In the genomic region with DNA sequence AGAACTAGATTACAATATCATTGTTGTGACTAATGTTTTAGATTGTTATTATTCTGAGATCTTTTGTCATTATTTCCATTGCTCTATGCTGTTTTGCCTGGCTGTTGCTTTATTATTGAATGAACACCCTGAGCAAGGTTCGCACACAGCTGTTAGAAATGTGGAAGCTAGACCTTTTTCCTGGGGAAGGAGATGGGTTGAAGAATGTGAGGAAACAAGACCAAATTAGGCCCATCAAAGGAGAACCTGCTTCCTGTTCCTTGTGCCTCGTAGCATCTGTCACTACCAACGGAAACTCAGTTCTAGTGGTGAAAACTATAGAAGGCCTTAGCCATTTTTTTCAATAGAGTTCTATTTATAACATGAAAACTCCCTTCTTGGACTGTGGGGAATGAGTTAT, we compare ENCODE assay signal across 15 cellular contexts.
DNase-seq lines count a peak whose midpoint lies in the region; ATAC-seq and TF ChIP-seq lines count a peak whose summit lies in the region.
"Had no signal": no experiment of that assay in that cellular context is flagged by ENCODE, and none has a peak within 500 bp of the region (broad histone marks: within the 10 kb centered on the region; RNA-seq: fewer than 3 reads in every experiment).

No MANE protein-coding gene starts in this region.

- no peaks in the 10 kb centered on the region for H3K9me3 Mint-ChIP-seq in activated T-helper 17 cell treated with anti-CD3 and anti-CD28 coated beads, Interleukin-2, amount 50 U/mL, for 72 hours

- H3K4me1 Mint-ChIP-seq in activated T-helper 17 cell treated with anti-CD3 and anti-CD28 coated beads, Interleukin-2, amount 50 U/mL, for 72 hours: no peaks in the 10 kb centered on the region
- H3K4me1 Mint-ChIP-seq: B cell had no signal

- peak overlapping the region; percentile 22 to 82 for H3K27ac ChIP-seq in breast epithelium
- no peak overlapping the region for H3K27ac ChIP-seq in mammary epithelial cell (ENCODE audit: insufficient read depth, low read depth, low read length)
- H3K27ac ChIP-seq in upper lobe of left lung: peak overlapping the region; percentile 45 to 89 (median 69)

- no peak overlapping the region for H3K4me3 ChIP-seq in breast epithelium
- no peak overlapping the region for H3K4me3 ChIP-seq in mammary epithelial cell (replicated peaks in 1 of 3; ENCODE audit: insufficient read depth in 1 of 3, low read depth in 2 of 3, low read length in 3 of 3)
- H3K4me3 ChIP-seq in upper lobe of left lung: no peak overlapping the region
- H3K4me3 ChIP-seq in H7 (ENCODE audit: insufficient read depth, low read depth, low read length): no peak overlapping the region
- H3K4me3 ChIP-seq: HAP-1, skin epidermis had no signal

- H3K9me3 ChIP-seq in breast epithelium (no peaks in the 10 kb centered on the region), mammary epithelial cell (replicated peaks; ENCODE audit: insufficient read depth, low read length) (no peaks in the 10 kb centered on the region), upper lobe of left lung (no peaks in the 10 kb centered on the region)
- H3K9me3 ChIP-seq: HAP-1 had no signal

- H3K27me3 ChIP-seq in breast epithelium (no peaks in the 10 kb centered on the region), mammary epithelial cell (ENCODE audit: insufficient read depth, low read length) (no peaks in the 10 kb centered on the region), upper lobe of left lung (no peaks in the 10 kb centered on the region), H7 (ENCODE audit: control insufficient read depth, insufficient read depth, low read length) (no peaks in the 10 kb centered on the region)

- no peaks in the 10 kb centered on the region for H3K79me2 ChIP-seq in mammary epithelial cell (ENCODE audit: insufficient read depth, low read length)

- no peak overlapping the region for H2AFZ ChIP-seq in mammary epithelial cell (ENCODE audit: low read depth, low read length)

- no peak for DNase-seq in breast epithelium (ENCODE audit: low spot score in 2 of 2)
- no peak for DNase-seq in mammary epithelial cell
- peak; percentile 73 to 77 for DNase-seq in NOMO-1 (lab: John Stamatoyannopoulos, UW; ENCODE audit: unreplicated experiment in 2 of 2)
- no peak for DNase-seq in left ventricle myocardium superior
- no peak for DNase-seq in upper lobe of left lung
- no peak for DNase-seq in H7
- DNase-seq: activated naive CD4-positive, alpha-beta T cell; kidney glomerular epithelial cell; NCI-H774; T-helper 9 cell had no signal

- TF ChIP-seq POLR2A in breast epithelium (IDR thresholded peaks at IDR 0.05) (no peak), upper lobe of left lung (IDR thresholded peaks at IDR 0.05) (no peak)

- TF ChIP-seq EP300 in upper lobe of left lung (IDR thresholded peaks at IDR 0.05): no peak

- H3K4me1 ChIP-seq in breast epithelium (peaks cover 0 to 12% of the 10 kb centered on the region in 2 donors), mammary epithelial cell (ENCODE audit: insufficient read depth, low read length) (peaks cover 8% of the 10 kb centered on the region), upper lobe of left lung (peaks cover 59 to 66% (median 65%) of the 10 kb centered on the region in 4 donors)
- H3K4me1 ChIP-seq: HAP-1 had no signal

- H3K9ac ChIP-seq in mammary epithelial cell (ENCODE audit: insufficient read depth, low read length): no peak overlapping the region

- dilution Hi-C loops in mammary epithelial cell (cut with HindIII; ENCODE audit: low sequenced_read_pairs): loop anchor here (5.0 kb wide), 1 partner anchor 36 kb away; no protein-coding TSS in a partner anchor

- ATAC-seq in left ventricle myocardium superior: peak; percentile 17
- ATAC-seq in upper lobe of left lung (ENCODE audit: low FRiP score in 2 of 2): peak in 1 of 2 donors; percentile 55
- ATAC-seq in activated T-helper 17 cell treated with anti-CD3 and anti-CD28 coated beads, Interleukin-2, amount 50 U/mL, for 72 hours (replicated peaks): no peak
- ATAC-seq in HG02571 (IDR thresholded peaks at IDR 0.05; ENCODE audit: unreplicated experiment): no peak

- H3K27ac Mint-ChIP-seq in activated T-helper 17 cell treated with anti-CD3 and anti-CD28 coated beads, Interleukin-2, amount 50 U/mL, for 72 hours: no peak overlapping the region
- H3K27ac Mint-ChIP-seq: B cell had no signal

- WGBS in mammary epithelial cell (ENCODE audit: low coverage, missing lambda C conversion rate): 89% methylated on average over 3 of the region's 3 CpGs
- WGBS in upper lobe of left lung, 2 donors: 28 to 38% methylated on average over 3 of the region's 3 CpGs

- H3K4me3 Mint-ChIP-seq in activated T-helper 17 cell treated with anti-CD3 and anti-CD28 coated beads, Interleukin-2, amount 50 U/mL, for 72 hours: no peak overlapping the region
- H3K4me3 Mint-ChIP-seq: B cell had no signal

- no peaks in the 10 kb centered on the region for H4K20me1 ChIP-seq in mammary epithelial cell (ENCODE audit: insufficient read depth, low read length)

- TF ChIP-seq CTCF in breast epithelium (IDR thresholded peaks at IDR 0.05): no peak
- TF ChIP-seq CTCF in mammary epithelial cell (conservative IDR thresholded peaks at IDR 0.05 in 1 of 2, IDR thresholded peaks at IDR 0.05 in 1 of 2; ENCODE audit: extremely low read depth in 1 of 2, insufficient read depth in 1 of 2, low read depth in 1 of 2, low read length in 2 of 2): no peak
- no peak for TF ChIP-seq CTCF in upper lobe of left lung (IDR thresholded peaks at IDR 0.05)

- no TSS peak for BruUV-seq in mammary epithelial cell (replicated peaks; lab: Mats Ljungman, UMichigan)

- no peak overlapping the region for H3K4me2 ChIP-seq in mammary epithelial cell (ENCODE audit: insufficient read depth, low read depth, low read length)

- no peaks in the 10 kb centered on the region for H3K36me3 ChIP-seq in breast epithelium
- no peaks in the 10 kb centered on the region for H3K36me3 ChIP-seq in mammary epithelial cell (ENCODE audit: insufficient read depth, low read length)
- H3K36me3 ChIP-seq in upper lobe of left lung: no peaks in the 10 kb centered on the region
- no peaks in the 10 kb centered on the region for H3K36me3 ChIP-seq in H7 (replicated peaks; ENCODE audit: control insufficient read depth, insufficient read depth, low read length)
- H3K36me3 ChIP-seq: HAP-1 had no signal

- CTCF ChIA-PET in mammary epithelial cell (lab: Charles Lee; ENCODE audit: low non-redundant PET): no interaction called here

- in situ Hi-C loops in mammary epithelial cell (cut with MboI; ENCODE audit: low sequenced_read_pairs in 2 of 2): no loop called here

- intact Hi-C loops in breast epithelium (cut with DNase I; ENCODE audit: low total_unique reads) (no loop called here), mammary epithelial cell (cut with micrococcal nuclease) (no loop called here), left ventricle myocardium superior (cut with micrococcal nuclease) (no loop called here)

- H3K27me3 Mint-ChIP-seq in activated T-helper 17 cell treated with anti-CD3 and anti-CD28 coated beads, Interleukin-2, amount 50 U/mL, for 72 hours: no peaks in the 10 kb centered on the region

- no peaks in the 10 kb centered on the region for H3K36me3 Mint-ChIP-seq in activated T-helper 17 cell treated with anti-CD3 and anti-CD28 coated beads, Interleukin-2, amount 50 U/mL, for 72 hours (ENCODE audit: low read depth)

Comparison
In these comparisons a context has a peak if more than half of its experiments do, and no peak if none do; other contexts are left out.
1. DNase-seq: peak in NOMO-1 (2 of 2); none in breast epithelium (0 of 2), mammary epithelial cell (single experiment), left ventricle myocardium superior (single experiment), upper lobe of left lung (0 of 2) and H7 (single experiment).